ENCODE assay signal across 22 cellular contexts in genomic region chr9:28301281-28301680, GRCh38.
"Had no signal": no experiment of that assay in that cellular context is flagged by ENCODE, and none has a peak within 500 bp of the region (broad histone marks: within the 10 kb centered on the region; RNA-seq: fewer than 3 reads in every experiment).

No MANE protein-coding gene starts in this region.

- FAIRE-seq: colon, keratinocyte had no signal

- ATAC-seq: activated naive CD8-positive, alpha-beta T cell treated with anti-CD3 and anti-CD28 coated beads, Interleukin-2, amount 50 U/mL, for 24 hours; left lobe of liver; lower lobe of right lung; naive thymus-derived CD4-positive, alpha-beta T cell; right lobe of liver; stimulated activated effector memory CD8-positive, alpha-beta T cell treated with anti-CD3 and anti-CD28 coated beads, Interleukin-12 subunit alpha, Interleukin-12 subunit beta, amount 100 ng/mL, for 72 hours; stimulated activated naive CD8-positive, alpha-beta T cell treated with anti-CD3 and anti-CD28 coated beads, Interleukin-15, amount 100 ng/mL, for 72 hours; T-helper 17 cell had no signal

- H3K27me3 ChIP-seq: brain microvascular endothelial cell, esophagus muscularis mucosa, right lobe of liver, transverse colon, uterus had no signal

- H3K27ac ChIP-seq: brain microvascular endothelial cell, esophagus muscularis mucosa, lower lobe of right lung, right lobe of liver, skin epidermis, transverse colon, uterus had no signal

- DNase-seq: activated CD4-positive, alpha-beta memory T cell treated with anti-CD3 and anti-CD28 coated beads, Interleukin-2, amount 10 ng/mL, durations not matched to agents 7 days and 5 days; activated CD4-positive, alpha-beta T cell treated with anti-CD3 and anti-CD28 coated beads, Interleukin-2, amount 10 ng/mL, durations not matched to agents 24 days and 14 days; activated effector memory CD4-positive, alpha-beta T cell treated with anti-CD3 and anti-CD28 coated beads, Interleukin-2, amount 50 U/mL, for 16 hours; activated naive CD4-positive, alpha-beta T cell treated with anti-CD3 and anti-CD28 coated beads, Interleukin-2, amount 10 ng/mL, durations not matched to agents 7 days and 5 days; activated naive CD8-positive, alpha-beta T cell treated with anti-CD3 and anti-CD28 coated beads, Interleukin-2, amount 50 U/mL, for 24 hours; brain microvascular endothelial cell; effector memory CD4-positive, alpha-beta T cell; lower lobe of right lung; naive thymus-derived CD4-positive, alpha-beta T cell; occipital lobe; right lobe of liver; stimulated activated CD4-positive, alpha-beta T cell treated with anti-CD3 and anti-CD28 coated beads, Interleukin-2, amount 100 ng/mL, for 24 hours; stimulated activated naive CD8-positive, alpha-beta T cell treated with anti-CD3 and anti-CD28 coated beads, Interleukin-15, amount 100 ng/mL, for 72 hours; T-helper 17 cell; transverse colon; uterus had no signal

- H3K4me3 ChIP-seq: esophagus muscularis mucosa, lower lobe of right lung, right lobe of liver, skin epidermis, transverse colon, uterus had no signal

- H3K4me1 ChIP-seq: esophagus muscularis mucosa, lower lobe of right lung, right lobe of liver, transverse colon, uterus had no signal
